ENCODE assay signal across 12 cellular contexts in the genomic region with DNA sequence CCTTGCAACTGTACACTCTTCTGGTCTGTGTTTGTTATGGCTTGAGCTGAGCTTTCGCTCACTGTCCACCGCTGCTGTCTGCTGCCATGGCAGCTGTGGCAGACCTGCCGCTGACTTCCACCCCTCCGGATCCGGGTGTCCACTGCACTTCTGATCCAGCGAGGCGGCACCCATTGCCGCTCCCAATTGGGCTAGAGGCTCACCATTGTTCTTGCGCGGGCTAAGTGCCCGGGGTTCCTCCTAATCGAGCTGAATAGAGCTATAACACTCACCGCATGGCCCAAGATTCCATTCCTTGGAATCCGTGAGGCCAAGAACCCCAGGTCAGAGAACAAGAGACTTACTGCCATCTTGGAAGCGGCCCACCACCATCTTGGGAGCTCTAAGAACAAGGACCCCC. TPM values are rescaled to one million over a fixed set of nuclear protein-coding genes. Genes with fewer than 3 reads are reported as not detected.
A peak's percentile ranks its signal among the peaks of the same experiment; 100 is the strongest.
DNase-seq lines count a peak whose midpoint lies in the region; ATAC-seq and TF ChIP-seq lines count a peak whose summit lies in the region.
"Had no signal": no experiment of that assay in that cellular context is flagged by ENCODE, and none has a peak within 500 bp of the region (broad histone marks: within the 10 kb centered on the region; RNA-seq: fewer than 3 reads in every experiment).

No MANE protein-coding gene starts in this region.

- POLR2A ChIA-PET in activated CD8-positive, alpha-beta T cell treated with anti-CD3 and anti-CD28 coated beads for 36 hours (lab: Charles Lee), result interaction anchor here (0.5 to 3.9 kb wide), 10 partner anchors 8 to 122 kb away, joined by 3 to 30 read pairs (median 16); a partner anchor contains a TSS

- H3K4me1 Mint-ChIP-seq in activated CD8-positive, alpha-beta T cell treated with anti-CD3 and anti-CD28 coated beads for 36 hours (ENCODE audit: low read depth), result peaks cover 41% of the 10 kb centered on the region
- H3K4me1 Mint-ChIP-seq in glutamatergic neuron (ENCODE audit: low read depth, unreplicated experiment), result peaks cover 5% of the 10 kb centered on the region
- H3K4me1 Mint-ChIP-seq in stimulated activated naive CD8-positive, alpha-beta T cell treated with anti-CD3 and anti-CD28 coated beads, Interleukin-15, amount 100 ng/mL, for 72 hours, result peaks cover 69% of the 10 kb centered on the region

- H3K4me3 Mint-ChIP-seq in activated CD8-positive, alpha-beta T cell treated with anti-CD3 and anti-CD28 coated beads for 36 hours, result peak overlapping the region; percentile 95
- peak overlapping the region; percentile 36 for H3K4me3 Mint-ChIP-seq in glutamatergic neuron (ENCODE audit: unreplicated experiment)
- peak overlapping the region; percentile 95 to 97 for H3K4me3 Mint-ChIP-seq in stimulated activated naive CD8-positive, alpha-beta T cell treated with anti-CD3 and anti-CD28 coated beads, Interleukin-15, amount 100 ng/mL, for 72 hours

- CTCF ChIA-PET in activated CD8-positive, alpha-beta T cell treated with anti-CD3 and anti-CD28 coated beads for 36 hours (lab: Charles Lee), result interaction anchor here (1.3 to 4.4 kb wide), 2 partner anchors 10 to 30 kb away, joined by 3 to 86 read pairs; a partner anchor contains a TSS

- DNase-seq in activated effector memory CD4-positive, alpha-beta T cell treated with anti-CD3 and anti-CD28 coated beads, Interleukin-2, amount 50 U/mL, for 16 hours, result peak; percentile 51
- no peak for DNase-seq in activated effector memory CD4-positive, alpha-beta T cell treated with Interleukin-2 at 50 U/mL for 16 hours
- no peak for DNase-seq in activated CD8-positive, alpha-beta T cell treated with anti-CD3 and anti-CD28 coated beads for 36 hours
- DNase-seq in glutamatergic neuron (no peak), iPS-NIHi7 (ENCODE audit: extremely low spot score) (no peak), DMS79 (lab: John Stamatoyannopoulos, UW) (no peak)
- DNase-seq in stimulated activated naive CD8-positive, alpha-beta T cell treated with anti-CD3 and anti-CD28 coated beads, Interleukin-15, amount 100 ng/mL, for 72 hours, result no peak
- DNase-seq: erythroblast, NCI-H446, posterior cingulate gyrus, T1000 had no signal

- ATAC-seq in activated CD8-positive, alpha-beta T cell treated with anti-CD3 and anti-CD28 coated beads for 36 hours, result no peak
- ATAC-seq in stimulated activated naive CD8-positive, alpha-beta T cell treated with anti-CD3 and anti-CD28 coated beads, Interleukin-15, amount 100 ng/mL, for 72 hours, result no peak
- ATAC-seq in HG02870 (IDR thresholded peaks at IDR 0.05; ENCODE audit: unreplicated experiment), result no peak

- H3K36me3 Mint-ChIP-seq in activated CD8-positive, alpha-beta T cell treated with anti-CD3 and anti-CD28 coated beads for 36 hours (ENCODE audit: low read depth), result peaks cover 41% of the 10 kb centered on the region
- peaks cover 5% of the 10 kb centered on the region for H3K36me3 Mint-ChIP-seq in glutamatergic neuron (ENCODE audit: unreplicated experiment)

- peak overlapping the region; percentile 98 for H3K27ac Mint-ChIP-seq in activated CD8-positive, alpha-beta T cell treated with anti-CD3 and anti-CD28 coated beads for 36 hours
- no peak overlapping the region for H3K27ac Mint-ChIP-seq in glutamatergic neuron (ENCODE audit: unreplicated experiment)
- H3K27ac Mint-ChIP-seq in stimulated activated naive CD8-positive, alpha-beta T cell treated with anti-CD3 and anti-CD28 coated beads, Interleukin-15, amount 100 ng/mL, for 72 hours, result peak overlapping the region; percentile 98

- intact Hi-C loops in activated CD8-positive, alpha-beta T cell treated with anti-CD3 and anti-CD28 coated beads for 36 hours (cut with micrococcal nuclease), result no loop called here

- peaks cover 2% of the 10 kb centered on the region for H3K9me3 Mint-ChIP-seq in activated CD8-positive, alpha-beta T cell treated with anti-CD3 and anti-CD28 coated beads for 36 hours
- H3K9me3 Mint-ChIP-seq in glutamatergic neuron (ENCODE audit: unreplicated experiment), result peaks cover 11% of the 10 kb centered on the region
- H3K9me3 Mint-ChIP-seq in stimulated activated naive CD8-positive, alpha-beta T cell treated with anti-CD3 and anti-CD28 coated beads, Interleukin-15, amount 100 ng/mL, for 72 hours, result no peaks in the 10 kb centered on the region

- TF ChIP-seq CTCF in activated CD8-positive, alpha-beta T cell treated with anti-CD3 and anti-CD28 coated beads for 36 hours (IDR thresholded peaks at IDR 0.05), result no peak
- no peak for TF ChIP-seq CTCF in glutamatergic neuron (IDR thresholded peaks at IDR 0.05; ENCODE audit: partially characterized antibody, unreplicated experiment)

- no peaks in the 10 kb centered on the region for H3K27me3 Mint-ChIP-seq in activated CD8-positive, alpha-beta T cell treated with anti-CD3 and anti-CD28 coated beads for 36 hours
- peaks cover 2% of the 10 kb centered on the region for H3K27me3 Mint-ChIP-seq in glutamatergic neuron (ENCODE audit: unreplicated experiment)
- H3K27me3 Mint-ChIP-seq in stimulated activated naive CD8-positive, alpha-beta T cell treated with anti-CD3 and anti-CD28 coated beads, Interleukin-15, amount 100 ng/mL, for 72 hours, result no peaks in the 10 kb centered on the region

RNA-seq across cellular contexts. Expression of a gene that starts 2.2 kb away (rescaled TPM):
- total RNA-seq in activated CD8-positive, alpha-beta T cell treated with anti-CD3 and anti-CD28 coated beads for 36 hours, result 100 to 1,000 TPM; 105 to 107 TPM
- total RNA-seq in glutamatergic neuron (ENCODE audit: unreplicated experiment), result 111 TPM

RNA-seq across cellular contexts. Expression of a gene that starts 28.1 kb away (rescaled TPM):
- total RNA-seq in activated CD8-positive, alpha-beta T cell treated with anti-CD3 and anti-CD28 coated beads for 36 hours, result 1 to 10 TPM; 5.2 to 5.6 TPM
- total RNA-seq in glutamatergic neuron (ENCODE audit: unreplicated experiment), result 3.2 TPM

RNA-seq across cellular contexts. Expression of a gene that starts 34.4 kb away (rescaled TPM):
- 1 to 10 TPM; 4.8 to 6.9 TPM for total RNA-seq in activated CD8-positive, alpha-beta T cell treated with anti-CD3 and anti-CD28 coated beads for 36 hours
- total RNA-seq in glutamatergic neuron (ENCODE audit: unreplicated experiment), result 0.49 TPM

Comparison
In these comparisons a context has a peak if more than half of its experiments do, and no peak if none do; other contexts are left out.
1. H3K4me3 Mint-ChIP-seq: peak in every context shown above with its lines; median percentile 96 in stimulated activated naive CD8-positive, alpha-beta T cell treated with anti-CD3 and anti-CD28 coated beads, Interleukin-15, amount 100 ng/mL, for 72 hours; 95 in activated CD8-positive, alpha-beta T cell treated with anti-CD3 and anti-CD28 coated beads for 36 hours; 36 in glutamatergic neuron.